In the genomic region with DNA sequence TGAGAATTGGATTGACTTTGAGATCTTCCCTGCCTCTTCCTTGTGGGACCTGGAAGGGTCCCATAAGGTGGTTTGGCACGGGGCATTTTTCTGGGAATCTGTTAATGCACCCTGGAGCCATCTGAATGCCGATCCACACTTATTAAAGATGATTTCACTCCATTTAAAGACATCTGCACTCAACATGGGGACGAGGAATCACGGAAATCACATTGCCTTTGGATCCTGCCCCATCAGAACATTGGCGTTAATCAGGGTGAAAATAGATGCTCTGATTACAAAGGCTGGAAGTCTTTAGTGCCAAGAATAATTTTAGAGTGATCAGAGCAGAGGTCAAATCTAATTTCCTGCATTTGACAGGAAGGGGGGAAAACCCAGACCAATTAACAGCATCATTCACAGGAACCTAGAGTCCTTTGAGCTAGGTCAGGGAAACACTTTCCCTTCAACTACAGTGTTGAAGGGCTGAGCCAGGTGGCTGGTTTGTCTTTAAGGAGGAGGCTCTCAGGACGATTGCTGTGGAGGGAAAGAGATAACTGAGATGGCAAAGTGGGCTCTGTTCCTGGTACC, we compare ENCODE assay signal across 1 cellular context.
TF ChIP-seq lines count a peak whose summit lies in the region.

No MANE protein-coding gene starts in this region.

TF ChIP-seq in SK-N-SH, 30 proteins besides CTCF, POLR2A, EP300 and RAD21 (continued from another document):
- TF ChIP-seq, protein P1, sequence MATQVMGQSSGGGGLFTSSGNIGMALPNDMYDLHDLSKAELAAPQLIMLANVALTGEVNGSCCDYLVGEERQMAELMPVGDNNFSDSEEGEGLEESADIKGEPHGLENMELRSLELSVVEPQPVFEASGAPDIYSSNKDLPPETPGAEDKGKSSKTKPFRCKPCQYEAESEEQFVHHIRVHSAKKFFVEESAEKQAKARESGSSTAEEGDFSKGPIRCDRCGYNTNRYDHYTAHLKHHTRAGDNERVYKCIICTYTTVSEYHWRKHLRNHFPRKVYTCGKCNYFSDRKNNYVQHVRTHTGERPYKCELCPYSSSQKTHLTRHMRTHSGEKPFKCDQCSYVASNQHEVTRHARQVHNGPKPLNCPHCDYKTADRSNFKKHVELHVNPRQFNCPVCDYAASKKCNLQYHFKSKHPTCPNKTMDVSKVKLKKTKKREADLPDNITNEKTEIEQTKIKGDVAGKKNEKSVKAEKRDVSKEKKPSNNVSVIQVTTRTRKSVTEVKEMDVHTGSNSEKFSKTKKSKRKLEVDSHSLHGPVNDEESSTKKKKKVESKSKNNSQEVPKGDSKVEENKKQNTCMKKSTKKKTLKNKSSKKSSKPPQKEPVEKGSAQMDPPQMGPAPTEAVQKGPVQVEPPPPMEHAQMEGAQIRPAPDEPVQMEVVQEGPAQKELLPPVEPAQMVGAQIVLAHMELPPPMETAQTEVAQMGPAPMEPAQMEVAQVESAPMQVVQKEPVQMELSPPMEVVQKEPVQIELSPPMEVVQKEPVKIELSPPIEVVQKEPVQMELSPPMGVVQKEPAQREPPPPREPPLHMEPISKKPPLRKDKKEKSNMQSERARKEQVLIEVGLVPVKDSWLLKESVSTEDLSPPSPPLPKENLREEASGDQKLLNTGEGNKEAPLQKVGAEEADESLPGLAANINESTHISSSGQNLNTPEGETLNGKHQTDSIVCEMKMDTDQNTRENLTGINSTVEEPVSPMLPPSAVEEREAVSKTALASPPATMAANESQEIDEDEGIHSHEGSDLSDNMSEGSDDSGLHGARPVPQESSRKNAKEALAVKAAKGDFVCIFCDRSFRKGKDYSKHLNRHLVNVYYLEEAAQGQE (IDR thresholded peaks at IDR 0.05; ENCODE audit: low read depth, low read length), result no peak
- TF ChIP-seq, protein P2, sequence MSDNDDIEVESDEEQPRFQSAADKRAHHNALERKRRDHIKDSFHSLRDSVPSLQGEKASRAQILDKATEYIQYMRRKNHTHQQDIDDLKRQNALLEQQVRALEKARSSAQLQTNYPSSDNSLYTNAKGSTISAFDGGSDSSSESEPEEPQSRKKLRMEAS (IDR thresholded peaks at IDR 0.05; ENCODE audit: low read depth), result no peak
- TF ChIP-seq NFIC (IDR thresholded peaks at IDR 0.05; ENCODE audit: borderline replicate concordance) (no peak), MEF2A (IDR thresholded peaks at IDR 0.05; ENCODE audit: borderline replicate concordance, low read depth) (no peak), FOXM1 (IDR thresholded peaks at IDR 0.05; ENCODE audit: low read depth) (no peak), GATA2 (CRISPR knock-in tag; IDR thresholded peaks at IDR 0.05) (peak; percentile 56; the same call in 1 of the 2 replicates)
